10 cellular contexts compared by ENCODE assay signal in genomic region chr1:205450448-205450847, GRCh38. TPM values are rescaled to one million over a fixed set of nuclear protein-coding genes. Genes with fewer than 3 reads are reported as not detected.
DNase-seq lines count a peak whose midpoint lies in the region; ATAC-seq, FAIRE-seq and TF ChIP-seq lines count a peak whose summit lies in the region.
"Had no signal": no experiment of that assay in that cellular context is flagged by ENCODE, and none has a peak within 500 bp of the region (broad histone marks: within the 10 kb centered on the region; RNA-seq: fewer than 3 reads in every experiment).

No MANE protein-coding gene starts in this region.

- no peak for ATAC-seq in activated CD4-positive, CD25-positive, alpha-beta regulatory T cell treated with anti-CD3 and anti-CD28 coated beads, Interleukin-2, amount 50 U/mL, for 24 hours

- TF ChIP-seq RAD21 in Ishikawa (IDR thresholded peaks at IDR 0.05; ENCODE audit: low read depth), result no peak

- H3K4me2 ChIP-seq in trophoblast cell (ENCODE audit: low read length), result peak overlapping the region; percentile 43

- H3K79me2 ChIP-seq in trophoblast cell (ENCODE audit: control insufficient read depth, insufficient read depth, low read length, poor library complexity), result peaks cover 18% of the 10 kb centered on the region

- H4K12ac ChIP-seq in trophoblast cell (ENCODE audit: low read depth, low read length), result no peak overlapping the region

- H4K8ac ChIP-seq in trophoblast cell (ENCODE audit: low read depth, low read length), result peak overlapping the region; percentile 69

- no peak for TF ChIP-seq POLR2A in H54 (IDR thresholded peaks at IDR 0.05; ENCODE audit: low read depth, low read length)

- peak overlapping the region in 1 of 2 donors; percentile 30 for H3K9ac ChIP-seq in duodenal mucosa (ENCODE audit: low read depth in 1 of 2, low read length in 2 of 2)
- peak overlapping the region; percentile 30 for H3K9ac ChIP-seq in trophoblast cell (ENCODE audit: low read length)

- H2BK120ac ChIP-seq in trophoblast cell (ENCODE audit: insufficient read depth, low read length, poor library complexity), result peak overlapping the region; percentile 17

- peak overlapping the region; percentile 59 for H3K18ac ChIP-seq in trophoblast cell (ENCODE audit: low read length)

- H3K14ac ChIP-seq in trophoblast cell (ENCODE audit: low read length), result peak overlapping the region; percentile 22

- H3K4me1 ChIP-seq in duodenal mucosa (ENCODE audit: control insufficient read depth in 1 of 2, insufficient read depth in 2 of 2, low read length in 2 of 2) (peaks cover 27 to 33% of the 10 kb centered on the region in 2 donors), trophoblast cell (ENCODE audit: control insufficient read depth in 1 of 2, insufficient read depth in 2 of 2, low read length in 2 of 2) (peaks cover 39 to 47% of the 10 kb centered on the region in 2 experiments)

- TF ChIP-seq EP300 in Ishikawa (IDR thresholded peaks at IDR 0.05; ENCODE audit: borderline replicate concordance), result no peak; the same call in 1 of the 2 replicates

- H3K27me3 ChIP-seq in duodenal mucosa (ENCODE audit: control insufficient read depth in 1 of 2, insufficient read depth in 2 of 2, low read length in 2 of 2), result peaks cover 35 to 37% of the 10 kb centered on the region in 2 donors
- peaks cover 4% of the 10 kb centered on the region for H3K27me3 ChIP-seq in trophoblast cell (ENCODE audit: insufficient read depth, low read length)

- peaks cover 25% of the 10 kb centered on the region for H3K79me1 ChIP-seq in trophoblast cell (ENCODE audit: low read length)

- DNase-seq in trophoblast cell (no peak), cerebellum (ENCODE audit: low spot score) (no peak), H54 (ENCODE audit: insufficient read length, low spot score) (no peak)
- DNase-seq: NCI-H1105 treated with DMSO at 0.1 percent for 48 hours, nucleus accumbens, T-helper 9 cell had no signal

- H2BK12ac ChIP-seq in trophoblast cell (ENCODE audit: low read length), result peak overlapping the region; percentile 32

- no peak for FAIRE-seq in H54 (lab: Jason Lieb, UNC)
- FAIRE-seq: islet of Langerhans had no signal

- H2AK5ac ChIP-seq in trophoblast cell (ENCODE audit: low read length), result peak overlapping the region; percentile 6

- no peaks in the 10 kb centered on the region for H3K36me3 ChIP-seq in duodenal mucosa (ENCODE audit: control insufficient read depth in 1 of 2, insufficient read depth in 2 of 2, low read length in 2 of 2)
- no peaks in the 10 kb centered on the region for H3K36me3 ChIP-seq in trophoblast cell (ENCODE audit: control insufficient read depth in 1 of 2, insufficient read depth in 2 of 2, low read length in 2 of 2)

- peak overlapping the region; percentile 11 for H2AFZ ChIP-seq in trophoblast cell (ENCODE audit: insufficient read depth, low read length, poor library complexity)

- H3K9me3 ChIP-seq in duodenal mucosa (ENCODE audit: control insufficient read depth in 1 of 2, low read length in 2 of 2) (no peaks in the 10 kb centered on the region), trophoblast cell (ENCODE audit: insufficient read depth, low read depth, low read length) (no peaks in the 10 kb centered on the region)

- H3K23ac ChIP-seq in trophoblast cell (ENCODE audit: low read length), result no peak overlapping the region

- peak overlapping the region; percentile 66 for H2BK5ac ChIP-seq in trophoblast cell (ENCODE audit: low read depth, low read length, poor library complexity)

- WGBS in trophoblast cell (ENCODE audit: extremely low coverage, insufficient coverage, insufficient read length), result no CpG with 5 or more reads among the region's 4 CpGs

- H3K27ac ChIP-seq in duodenal mucosa (ENCODE audit: low read depth, low read length) (peak overlapping the region; percentile 5), trophoblast cell (ENCODE audit: low read depth, low read length) (peak overlapping the region; percentile 93)

- H3K4ac ChIP-seq in trophoblast cell (ENCODE audit: low read depth, low read length), result peak overlapping the region; percentile 49

- peak overlapping the region; percentile 92 for H4K91ac ChIP-seq in trophoblast cell (ENCODE audit: low read depth, low read length)

- H3K4me3 ChIP-seq in duodenal mucosa (ENCODE audit: low read depth in 1 of 2, low read length in 2 of 2), result no peak overlapping the region
- H3K4me3 ChIP-seq in trophoblast cell (ENCODE audit: low read depth, low read length), result no peak overlapping the region

TF ChIP-seq in Ishikawa, 13 proteins besides CTCF, POLR2A, EP300 and RAD21:
- 0 out of 2 replicates have a peak, but pooled peaks have one; percentile 11 for TF ChIP-seq YY1 (IDR thresholded peaks at IDR 0.05; ENCODE audit: low read depth)
- no peak for TF ChIP-seq NFIC (IDR thresholded peaks at IDR 0.05)

RNA-seq across cellular contexts. Expression of gene BLACAT1, which starts 5.4 kb away (rescaled TPM):
- 2.8 TPM in 2 replicates for polyA plus RNA-seq in trophoblast cell (2013)
- total RNA-seq in cerebellum, result 2.5 TPM

RNA-seq across cellular contexts. Expression of gene LEMD1, which starts 28.6 kb away (rescaled TPM):
- polyA plus RNA-seq in trophoblast cell (2013), result 6.4 and 6.5 TPM in 2 replicates
- 6.1 TPM for total RNA-seq in cerebellum

RNA-seq across cellular contexts. Expression of gene CDK18, which starts 54.0 kb away (rescaled TPM):
- polyA plus RNA-seq in trophoblast cell (2013), result 22.8 and 24.6 TPM in 2 replicates
- 1.00 TPM for total RNA-seq in cerebellum
